ENCODE assay signal across 8 cellular contexts in genomic region chr5:143003328-143003636, GRCh38.
DNase-seq lines count a peak whose midpoint lies in the region; TF ChIP-seq lines count a peak whose summit lies in the region.

No MANE protein-coding gene starts in this region.

- CTCF ChIA-PET in CD8-positive, alpha-beta memory T cell (lab: Charles Lee): interaction anchor here (0.8 to 2.8 kb wide), 23 partner anchors 10 to 1187 kb away, joined by 3 to 33 read pairs (median 6); partner anchors contain the start of genes KCTD16, NR3C1 and YIPF5
- CTCF ChIA-PET in RWPE1 (lab: Yijun Ruan, JAX): interaction anchor here (0.9 to 1.0 kb wide), 2 partner anchors 23 to 401 kb away, joined by 4 to 6 read pairs; no protein-coding TSS in a partner anchor

- no peaks in the 10 kb centered on the region for H4K20me1 ChIP-seq in neural progenitor cell (ENCODE audit: low read depth)

- H3K9ac ChIP-seq in rectal smooth muscle tissue (ENCODE audit: low read length) (no peak overlapping the region), neural progenitor cell (no peak overlapping the region)

- no peaks in the 10 kb centered on the region for H3K27me3 ChIP-seq in CD8-positive, alpha-beta memory T cell (ENCODE audit: insufficient read depth, low read length, poor library complexity, severe bottlenecking)
- H3K27me3 ChIP-seq in rectal smooth muscle tissue (ENCODE audit: control insufficient read depth, insufficient read depth, low read length): no peaks in the 10 kb centered on the region
- H3K27me3 ChIP-seq in neural progenitor cell: no peaks in the 10 kb centered on the region

- peak overlapping the region; percentile 81 for H3K27ac ChIP-seq in CD8-positive, alpha-beta memory T cell (ENCODE audit: low read depth, low read length)
- H3K27ac ChIP-seq in RWPE1: no peak overlapping the region
- peak overlapping the region; percentile 55 for H3K27ac ChIP-seq in rectal smooth muscle tissue (ENCODE audit: low read depth, low read length)
- H3K27ac ChIP-seq in neural progenitor cell: no peak overlapping the region

- no peaks in the 10 kb centered on the region for H3K9me3 ChIP-seq in CD8-positive, alpha-beta memory T cell (ENCODE audit: low read length)
- H3K9me3 ChIP-seq in neural progenitor cell (ENCODE audit: low read depth): no peaks in the 10 kb centered on the region

- no peaks in the 10 kb centered on the region for H3F3A ChIP-seq in neural progenitor cell (ENCODE audit: low read depth)

- TF ChIP-seq CTCF in RWPE1 (conservative IDR thresholded peaks at IDR 0.05; ENCODE audit: low read depth) (0 out of 2 replicates have a peak, but pooled peaks have one; percentile 18), endothelial cell (IDR thresholded peaks at IDR 0.05; ENCODE audit: unreplicated experiment) (peak; percentile 29), neural progenitor cell (IDR thresholded peaks at IDR 0.05) (no peak)

- no peak overlapping the region for H3K4me3 ChIP-seq in CD8-positive, alpha-beta memory T cell (ENCODE audit: low read length)
- H3K4me3 ChIP-seq in rectal smooth muscle tissue (ENCODE audit: low read length) (no peak overlapping the region), neural progenitor cell (no peak overlapping the region)

- no peaks in the 10 kb centered on the region for H3K79me2 ChIP-seq in neural progenitor cell (ENCODE audit: low read depth)

- H3K36me3 ChIP-seq in CD8-positive, alpha-beta memory T cell (ENCODE audit: insufficient read depth, low read length): no peaks in the 10 kb centered on the region
- H3K36me3 ChIP-seq in rectal smooth muscle tissue (ENCODE audit: control insufficient read depth, insufficient read depth, low read length): no peaks in the 10 kb centered on the region
- no peaks in the 10 kb centered on the region for H3K36me3 ChIP-seq in neural progenitor cell

- H3K4me2 ChIP-seq in neural progenitor cell: no peak overlapping the region

- no peaks in the 10 kb centered on the region for H3K27me3 Mint-ChIP-seq in CD8-positive, alpha-beta memory T cell
- H3K27me3 Mint-ChIP-seq in endothelial cell (ENCODE audit: unreplicated experiment) (peaks cover 6% of the 10 kb centered on the region), neural progenitor cell (ENCODE audit: insufficient read depth, low read depth) (peaks cover 4% of the 10 kb centered on the region)

- peak overlapping the region; percentile 96 to 100 (median 98) for H3K27ac Mint-ChIP-seq in CD8-positive, alpha-beta memory T cell
- H3K27ac Mint-ChIP-seq in endothelial cell (ENCODE audit: unreplicated experiment) (peak overlapping the region; percentile 94), neural progenitor cell (no peak overlapping the region)

- H3K36me3 Mint-ChIP-seq in CD8-positive, alpha-beta memory T cell: peaks cover 5 to 8% (median 7%) of the 10 kb centered on the region in 3 donors
- H3K36me3 Mint-ChIP-seq in endothelial cell (ENCODE audit: low read depth, unreplicated experiment): peaks cover 9% of the 10 kb centered on the region
- H3K36me3 Mint-ChIP-seq in neural progenitor cell: no peaks in the 10 kb centered on the region

- H3K4me1 ChIP-seq in CD8-positive, alpha-beta memory T cell (ENCODE audit: insufficient read depth, low read length): peaks cover 68% of the 10 kb centered on the region
- peaks cover 12% of the 10 kb centered on the region for H3K4me1 ChIP-seq in rectal smooth muscle tissue (ENCODE audit: control insufficient read depth, insufficient read depth, low read length)
- H3K4me1 ChIP-seq in neural progenitor cell: peaks cover 12% of the 10 kb centered on the region

- DNase-seq in CD8-positive, alpha-beta memory T cell: no peak
- DNase-seq in RWPE1 (ENCODE audit: low spot score) (no peak), endothelial cell (ENCODE audit: low spot score) (no peak), NCI-H1417 treated with DMSO at 0.1 percent for 48 hours (lab: John Stamatoyannopoulos, UW) (no peak), neural progenitor cell (ENCODE audit: low spot score) (no peak), hepatic stellate cell (ENCODE audit: low spot score) (no peak), SKM-1 treated with dmso at 0.1 percent for 144 hours (lab: John Stamatoyannopoulos, UW; ENCODE audit: unreplicated experiment) (no peak)

- peaks cover 86 to 94% (median 93%) of the 10 kb centered on the region in 3 donors for H3K4me1 Mint-ChIP-seq in CD8-positive, alpha-beta memory T cell
- peaks cover 43% of the 10 kb centered on the region for H3K4me1 Mint-ChIP-seq in endothelial cell (ENCODE audit: unreplicated experiment)
- peaks cover 20% of the 10 kb centered on the region for H3K4me1 Mint-ChIP-seq in neural progenitor cell

- POLR2A ChIA-PET in CD8-positive, alpha-beta memory T cell (lab: Charles Lee): interaction anchor here (0.8 to 3.3 kb wide), 14 partner anchors 10 to 1184 kb away, joined by 3 to 53 read pairs (median 5); partner anchors contain the start of genes ARHGAP26 and NR3C1
- POLR2A ChIA-PET in RWPE1 (lab: Yijun Ruan, JAX; ENCODE audit: low non-redundant PET): interaction anchor here (0.7 kb wide), 1 partner anchor 58 kb away, joined by 4 read pairs; no protein-coding TSS in a partner anchor

- no peak overlapping the region for H2AFZ ChIP-seq in neural progenitor cell (replicated peaks)

- no peaks in the 10 kb centered on the region for H3K9me3 Mint-ChIP-seq in CD8-positive, alpha-beta memory T cell
- H3K9me3 Mint-ChIP-seq in endothelial cell (ENCODE audit: unreplicated experiment): no peaks in the 10 kb centered on the region
- H3K9me3 Mint-ChIP-seq in neural progenitor cell: no peaks in the 10 kb centered on the region

- peak overlapping the region; percentile 55 to 79 (median 73) for H3K4me3 Mint-ChIP-seq in CD8-positive, alpha-beta memory T cell
- no peak overlapping the region for H3K4me3 Mint-ChIP-seq in endothelial cell (ENCODE audit: unreplicated experiment)
- H3K4me3 Mint-ChIP-seq in neural progenitor cell: no peak overlapping the region

Comparison
In these comparisons a context has a peak if more than half of its experiments do, and no peak if none do; other contexts are left out.
1. H3K27ac ChIP-seq: peak in CD8-positive, alpha-beta memory T cell (single experiment) and rectal smooth muscle tissue (single experiment); none in RWPE1 (single experiment) and neural progenitor cell (single experiment).
2. H3K4me3 Mint-ChIP-seq: peak in CD8-positive, alpha-beta memory T cell (7 of 7); none in endothelial cell (single experiment) and neural progenitor cell (single experiment).